39 cellular contexts compared by ENCODE assay signal in genomic region chr9:130905125-130905901, GRCh38. TPM values are rescaled to one million over a fixed set of nuclear protein-coding genes. Genes with fewer than 3 reads are reported as not detected.
"Had no signal": no experiment of that assay in that cellular context is flagged by ENCODE, and none has a peak within 500 bp of the region (broad histone marks: within the 10 kb centered on the region; RNA-seq: fewer than 3 reads in every experiment).

No MANE protein-coding gene starts in this region.

- H3K36me3 Mint-ChIP-seq: activated CD4-positive, alpha-beta memory T cell treated with anti-CD3 and anti-CD28 coated beads for 36 hours; activated naive CD4-positive, alpha-beta T cell treated with anti-CD3 and anti-CD28 coated beads, Interleukin-2, amount 50 U/mL, for 24 hours; immature natural killer cell had no signal

- H3K4me1 Mint-ChIP-seq: activated CD4-positive, alpha-beta T cell treated with anti-CD3 and anti-CD28 coated beads, Interleukin-2, amount 10 ng/mL, durations not matched to agents 24 days and 14 days; activated naive CD4-positive, alpha-beta T cell treated with anti-CD3 and anti-CD28 coated beads, Interleukin-2, amount 50 U/mL, for 24 hours; activated naive CD8-positive, alpha-beta T cell treated with anti-CD3 and anti-CD28 coated beads, Interleukin-2, amount 50 U/mL, for 24 hours; activated T-helper 17 cell treated with anti-CD3 and anti-CD28 coated beads, Interleukin-2, amount 50 U/mL, for 72 hours; endodermal cell; immature natural killer cell; nephron had no signal

- DNase-seq: activated CD4-positive, alpha-beta memory T cell treated with anti-CD3 and anti-CD28 coated beads for 36 hours; activated CD4-positive, alpha-beta T cell treated with anti-CD3 and anti-CD28 coated beads, Interleukin-2, amount 10 ng/mL, durations not matched to agents 24 days and 14 days; activated CD4-positive, CD25-positive, alpha-beta regulatory T cell treated with anti-CD3 and anti-CD28 coated beads, Interleukin-2, amount 50 U/mL, for 72 hours; activated CD8-positive, alpha-beta memory T cell treated with anti-CD3 and anti-CD28 coated beads, Interleukin-2, amount 50 U/mL, for 4 hours; activated gamma-delta T cell treated with Interleukin-2 at 50 U/mL for 16 hours; activated naive CD8-positive, alpha-beta T cell treated with anti-CD3 and anti-CD28 coated beads, Interleukin-2, amount 50 U/mL, for 24 hours; activated T-cell treated with anti-CD3 and anti-CD28 coated beads, Interleukin-2, amount 50 U/mL, for 4 hours; amygdala; caudate nucleus; cortex of kidney; endodermal cell; foreskin fibroblast; head of caudate nucleus; hippocampal formation; immature natural killer cell; kidney; left colon; mammary epithelial cell; stimulated activated CD4-positive, alpha-beta T cell treated with anti-CD3 and anti-CD28 coated beads, Interleukin-12 subunit alpha, Interleukin-12 subunit beta, amount 100 ng/mL, for 4 hours; stimulated activated CD4-positive, alpha-beta T cell treated with anti-CD3 and anti-CD28 coated beads, Interleukin-4, amount 100 ng/mL, for 1 hour; stomach; T-helper 9 cell; thyroid gland had no signal

- H3K9me3 ChIP-seq: neutrophil, stomach, thyroid gland, upper lobe of left lung, vagina had no signal

- H3K9me3 Mint-ChIP-seq: activated CD4-positive, alpha-beta memory T cell treated with anti-CD3 and anti-CD28 coated beads for 36 hours; activated CD4-positive, alpha-beta T cell treated with anti-CD3 and anti-CD28 coated beads, Interleukin-2, amount 10 ng/mL, durations not matched to agents 24 days and 14 days; activated naive CD4-positive, alpha-beta T cell treated with anti-CD3 and anti-CD28 coated beads, Interleukin-2, amount 50 U/mL, for 24 hours; activated naive CD8-positive, alpha-beta T cell treated with anti-CD3 and anti-CD28 coated beads, Interleukin-2, amount 50 U/mL, for 24 hours; activated T-cell treated with anti-CD3 and anti-CD28 coated beads, Interleukin-2, amount 50 U/mL, for 4 hours; activated T-helper 17 cell treated with anti-CD3 and anti-CD28 coated beads, Interleukin-2, amount 50 U/mL, for 72 hours; immature natural killer cell; nephron had no signal

- H3K27ac ChIP-seq: neutrophil, skin epidermis, stomach, thyroid gland, upper lobe of left lung, vagina had no signal

- H3K4me1 ChIP-seq: stomach, thyroid gland, upper lobe of left lung, vagina had no signal

- H3K27me3 ChIP-seq: thyroid gland, vagina had no signal

- H3K4me3 Mint-ChIP-seq: activated CD4-positive, alpha-beta memory T cell treated with anti-CD3 and anti-CD28 coated beads for 36 hours; activated CD4-positive, alpha-beta T cell treated with anti-CD3 and anti-CD28 coated beads, Interleukin-2, amount 10 ng/mL, durations not matched to agents 24 days and 14 days; activated naive CD4-positive, alpha-beta T cell treated with anti-CD3 and anti-CD28 coated beads, Interleukin-2, amount 50 U/mL, for 24 hours; activated naive CD8-positive, alpha-beta T cell treated with anti-CD3 and anti-CD28 coated beads, Interleukin-2, amount 50 U/mL, for 24 hours; activated T-cell treated with anti-CD3 and anti-CD28 coated beads, Interleukin-2, amount 50 U/mL, for 4 hours; activated T-helper 17 cell treated with anti-CD3 and anti-CD28 coated beads, Interleukin-2, amount 50 U/mL, for 72 hours; endodermal cell; immature natural killer cell; nephron had no signal

- H3K36me3 ChIP-seq: neutrophil, stomach, thyroid gland, upper lobe of left lung, vagina had no signal

- H3K27ac Mint-ChIP-seq: activated CD4-positive, alpha-beta memory T cell treated with anti-CD3 and anti-CD28 coated beads for 36 hours; activated CD4-positive, alpha-beta T cell treated with anti-CD3 and anti-CD28 coated beads, Interleukin-2, amount 10 ng/mL, durations not matched to agents 24 days and 14 days; activated naive CD4-positive, alpha-beta T cell treated with anti-CD3 and anti-CD28 coated beads, Interleukin-2, amount 50 U/mL, for 24 hours; activated naive CD8-positive, alpha-beta T cell treated with anti-CD3 and anti-CD28 coated beads, Interleukin-2, amount 50 U/mL, for 24 hours; activated T-helper 17 cell treated with anti-CD3 and anti-CD28 coated beads, Interleukin-2, amount 50 U/mL, for 72 hours; endodermal cell; immature natural killer cell; nephron; progenitor cell of endocrine pancreas had no signal

- H3K4me3 ChIP-seq: skin epidermis, stomach, thyroid gland, upper lobe of left lung, vagina had no signal

- H3K27me3 Mint-ChIP-seq: activated naive CD4-positive, alpha-beta T cell treated with anti-CD3 and anti-CD28 coated beads, Interleukin-2, amount 50 U/mL, for 24 hours had no signal

- ATAC-seq: activated naive CD8-positive, alpha-beta T cell treated with anti-CD3 and anti-CD28 coated beads, Interleukin-2, amount 50 U/mL, for 24 hours; activated T-cell treated with anti-CD3 and anti-CD28 coated beads, Interleukin-2, amount 50 U/mL, for 4 hours; activated T-helper 17 cell treated with anti-CD3 and anti-CD28 coated beads, Interleukin-2, amount 50 U/mL, for 72 hours; esophagus mucosa; left colon; sciatic nerve had no signal

RNA-seq across cellular contexts. Expression of gene QRFP, which starts 8.7 kb away (rescaled TPM):
- total RNA-seq: activated CD4-positive, alpha-beta memory T cell treated with anti-CD3 and anti-CD28 coated beads for 36 hours; activated CD4-positive, alpha-beta T cell treated with anti-CD3 and anti-CD28 coated beads, Interleukin-2, amount 10 ng/mL, durations not matched to agents 24 days and 14 days; activated CD8-positive, alpha-beta memory T cell treated with anti-CD3 and anti-CD28 coated beads for 36 hours; activated T-cell treated with anti-CD3 and anti-CD28 coated beads, Interleukin-2, amount 50 U/mL, for 4 hours; activated T-helper 17 cell treated with anti-CD3 and anti-CD28 coated beads, Interleukin-2, amount 50 U/mL, for 72 hours; chondrocyte; endodermal cell; esophagus mucosa; kidney; left colon; mammary epithelial cell; mucosa of gallbladder; osteocyte; progenitor cell of endocrine pancreas; renal cortical epithelial cell; sciatic nerve; stomach; thyroid gland; upper lobe of left lung; vagina had no signal
- polyA plus RNA-seq: immature natural killer cell, liver, mammary epithelial cell, stomach had no signal

RNA-seq across cellular contexts. Expression of gene FIBCD1, which starts 33.7 kb away (rescaled TPM):
- total RNA-seq: activated CD4-positive, alpha-beta memory T cell treated with anti-CD3 and anti-CD28 coated beads for 36 hours; activated CD4-positive, alpha-beta T cell treated with anti-CD3 and anti-CD28 coated beads, Interleukin-2, amount 10 ng/mL, durations not matched to agents 24 days and 14 days; activated CD8-positive, alpha-beta memory T cell treated with anti-CD3 and anti-CD28 coated beads for 36 hours; activated T-cell treated with anti-CD3 and anti-CD28 coated beads, Interleukin-2, amount 50 U/mL, for 4 hours; activated T-helper 17 cell treated with anti-CD3 and anti-CD28 coated beads, Interleukin-2, amount 50 U/mL, for 72 hours; liver; progenitor cell of endocrine pancreas; sciatic nerve; vagina had no signal
- polyA plus RNA-seq: immature natural killer cell, liver had no signal
